In the genomic region with DNA sequence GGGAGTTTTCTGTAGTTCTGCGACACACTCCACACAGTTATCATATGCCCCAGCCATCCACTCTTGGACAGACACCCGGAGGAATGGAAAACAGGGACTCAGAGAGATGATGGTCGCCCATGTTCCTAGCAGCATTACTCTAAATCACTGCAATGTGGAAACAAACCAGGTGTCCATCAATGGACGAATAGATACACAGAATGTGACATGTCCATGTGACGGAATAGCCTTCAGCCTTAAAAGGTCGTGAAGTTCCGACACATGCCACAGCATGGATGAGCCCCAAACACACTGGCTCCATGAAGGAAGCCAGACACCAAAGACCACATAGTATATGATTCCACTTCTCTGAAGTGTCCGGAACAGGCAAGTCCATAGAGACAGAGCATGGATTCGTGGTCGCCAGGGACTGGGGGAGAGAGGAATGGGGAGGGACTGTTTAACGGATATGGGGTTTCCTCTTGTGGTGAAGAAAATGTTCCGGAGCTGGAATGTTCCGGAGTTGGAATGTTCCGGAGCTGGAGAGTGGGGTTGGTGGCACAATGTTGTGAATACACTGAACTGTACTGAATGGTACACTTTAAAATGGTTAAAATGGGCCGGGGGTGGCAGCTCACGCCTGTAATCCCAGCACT, we compare ENCODE assay signal across 15 cellular contexts. TPM values are rescaled to one million over a fixed set of nuclear protein-coding genes. Genes with fewer than 3 reads are reported as not detected.
DNase-seq lines count a peak whose midpoint lies in the region; ATAC-seq and TF ChIP-seq lines count a peak whose summit lies in the region.
"Had no signal": no experiment of that assay in that cellular context is flagged by ENCODE, and none has a peak within 500 bp of the region (broad histone marks: within the 10 kb centered on the region; RNA-seq: fewer than 3 reads in every experiment).

No MANE protein-coding gene starts in this region.

- no peaks in the 10 kb centered on the region for H3K27me3 Mint-ChIP-seq in T-helper 1 cell treated with Interleukin-12 subunit alpha and Interleukin-12 subunit beta and Interleukin-4 antibody, amounts not matched to agents 30 μg/mL and 1 μg/mL, for 36 hours (ENCODE audit: low read depth)

- H3K4me3 Mint-ChIP-seq in T-helper 1 cell treated with Interleukin-12 subunit alpha and Interleukin-12 subunit beta and Interleukin-4 antibody, amounts not matched to agents 30 μg/mL and 1 μg/mL, for 36 hours = peak overlapping the region; percentile 49
- H3K4me3 Mint-ChIP-seq: HFFc6 had no signal

- H3K4me1 Mint-ChIP-seq in T-helper 1 cell treated with Interleukin-12 subunit alpha and Interleukin-12 subunit beta and Interleukin-4 antibody, amounts not matched to agents 30 μg/mL and 1 μg/mL, for 36 hours (ENCODE audit: low read depth) = peaks cover 55% of the 10 kb centered on the region

- CTCF ChIA-PET in Panc1 (lab: Charles Lee) = no interaction called here

- H3K36me3 Mint-ChIP-seq in T-helper 1 cell treated with Interleukin-12 subunit alpha and Interleukin-12 subunit beta and Interleukin-4 antibody, amounts not matched to agents 30 μg/mL and 1 μg/mL, for 36 hours (ENCODE audit: low read depth) = peaks cover 10% of the 10 kb centered on the region

- peak overlapping the region; percentile 74 for H3K27ac Mint-ChIP-seq in T-helper 1 cell treated with Interleukin-12 subunit alpha and Interleukin-12 subunit beta and Interleukin-4 antibody, amounts not matched to agents 30 μg/mL and 1 μg/mL, for 36 hours
- H3K27ac Mint-ChIP-seq: HFFc6 had no signal

- H3K9me3 ChIP-seq in Panc1 (ENCODE audit: control insufficient read depth, insufficient read depth, low read depth, low read length) (no peaks in the 10 kb centered on the region), gastroesophageal sphincter (no peaks in the 10 kb centered on the region)

- H3K4me3 ChIP-seq in Panc1 (ENCODE audit: low read depth in 2 of 2, low read length in 2 of 2) (no peak overlapping the region), gastroesophageal sphincter (no peak overlapping the region)
- H3K4me3 ChIP-seq: K562 had no signal

- TF ChIP-seq CTCF in Panc1 (IDR thresholded peaks at IDR 0.05) (no peak), gastroesophageal sphincter (IDR thresholded peaks at IDR 0.05) (no peak)

- no TSS peak for BruUV-seq in Panc1 (replicated peaks; lab: Mats Ljungman, UMichigan)

- intact Hi-C loops in Panc1 (cut with micrococcal nuclease; ENCODE audit: unreplicated experiment) = no loop called here

- H3K4me1 ChIP-seq in Panc1 (ENCODE audit: control insufficient read depth, insufficient read depth, low read length) = peaks cover 86% of the 10 kb centered on the region
- peaks cover 0 to 73% (median 18%) of the 10 kb centered on the region in 3 donors for H3K4me1 ChIP-seq in gastroesophageal sphincter

- POLR2A ChIA-PET in Panc1 (lab: Charles Lee) = no interaction called here

- 64 to 65% methylated on average over 8 to 12 of the region's 16 CpGs for WGBS in gastroesophageal sphincter (ENCODE audit: low coverage in 1 of 2), 2 donors

- no peak for DNase-seq in T-helper 1 cell
- no peak for DNase-seq in Panc1 (ENCODE audit: low read depth, low spot score)
- peak; percentile 70 for DNase-seq in pulmonary artery endothelial cell (ENCODE audit: low read depth, low spot score)
- DNase-seq in retina = no peak
- no peak for DNase-seq in CD1c-positive myeloid dendritic cell (ENCODE audit: extremely low spot score)
- DNase-seq in NCI-H2107 (lab: John Stamatoyannopoulos, UW) = no peak
- DNase-seq: DND-41; HFFc6; NCI-H1930; NK-92 treated with Interleukin-12 subunit alpha and Interleukin-12 subunit beta, amount 100 ng/mL, for 24 hours; stimulated activated CD4-positive, alpha-beta T cell treated with anti-CD3 and anti-CD28 coated beads, Interleukin-1b, Interleukin-23, amount 100 ng/mL, for 48 hours; stimulated activated naive CD4-positive, alpha-beta T cell treated with Interleukin-2 at 50 U/mL for 16 hours had no signal

- H3K27me3 ChIP-seq in Panc1 (ENCODE audit: control insufficient read depth, insufficient read depth, low read length) = no peaks in the 10 kb centered on the region
- H3K27me3 ChIP-seq in gastroesophageal sphincter = no peaks in the 10 kb centered on the region

- in situ Hi-C loops in Panc1 (cut with HindIII; ENCODE audit: low pct_unique_long_range_greater_than_20kb, low sequenced_read_pairs) = no loop called here

- no peak for TF ChIP-seq EP300 in gastroesophageal sphincter (IDR thresholded peaks at IDR 0.05)

- no peak for TF ChIP-seq POLR2A in gastroesophageal sphincter (IDR thresholded peaks at IDR 0.05)

- H3K9me3 Mint-ChIP-seq in T-helper 1 cell treated with Interleukin-12 subunit alpha and Interleukin-12 subunit beta and Interleukin-4 antibody, amounts not matched to agents 30 μg/mL and 1 μg/mL, for 36 hours = no peaks in the 10 kb centered on the region
- H3K9me3 Mint-ChIP-seq: HFFc6 had no signal

- no peaks in the 10 kb centered on the region for H3K36me3 ChIP-seq in Panc1 (ENCODE audit: control insufficient read depth, insufficient read depth, low read length)
- no peaks in the 10 kb centered on the region for H3K36me3 ChIP-seq in gastroesophageal sphincter

- H3K27ac ChIP-seq in Panc1 (ENCODE audit: low read length) (peak overlapping the region; percentile 85), gastroesophageal sphincter (peak overlapping the region in 3 of 4 donors; percentile 80 to 84 (median 80))

- no peak for ATAC-seq in Panc1
- ATAC-seq in gastroesophageal sphincter = no peak
- ATAC-seq: K562 had no signal

RNA-seq across cellular contexts. Expression of gene AFAP1, which starts 28.7 kb away (rescaled TPM):
- total RNA-seq in Panc1 (2021; ENCODE audit: unreplicated experiment) (94.7 TPM), gastroesophageal sphincter (10 to 100 TPM; 32.0 to 79.7 (median 48.1) TPM), pulmonary artery endothelial cell (55.4 and 84.8 TPM in 2 replicates)
- polyA plus RNA-seq in Panc1 (2012; ENCODE audit: insufficient read length) = 90.7 TPM
